Comparison of ENCODE assay signal across 11 cellular contexts in the genomic region with DNA sequence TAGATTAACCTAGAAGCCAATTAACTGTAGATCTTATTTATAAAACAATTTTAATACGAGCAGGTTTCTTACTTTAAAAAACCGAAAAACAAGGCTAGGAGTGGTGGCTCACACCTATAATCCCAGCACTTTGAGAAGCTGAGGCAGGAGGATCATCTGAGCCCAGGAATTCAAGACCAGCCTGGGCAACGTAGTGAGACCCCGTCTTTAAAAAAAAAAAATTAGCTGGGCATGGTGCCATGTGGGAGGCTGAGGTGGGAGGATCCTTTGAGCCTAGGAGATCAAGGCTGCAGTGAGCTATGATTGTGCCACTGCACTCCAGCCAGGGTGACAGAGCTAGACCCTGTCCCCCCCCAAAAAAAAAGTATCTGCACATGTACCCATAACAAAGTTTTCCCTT.
"Had no signal": no experiment of that assay in that cellular context is flagged by ENCODE, and none has a peak within 500 bp of the region (broad histone marks: within the 10 kb centered on the region; RNA-seq: fewer than 3 reads in every experiment).

No MANE protein-coding gene starts in this region.

- ATAC-seq: GM23338, HCT116 had no signal

- H3K9ac ChIP-seq: GM23248 had no signal

- H3K27ac ChIP-seq: GM23248 had no signal

- FAIRE-seq: H1, H54 had no signal

- H3K27ac Mint-ChIP-seq: GM23338, H9, HFFc6 had no signal

- DNase-seq: GM23248, GOT3, H7, H9, HCEC 1CT, HFFc6 had no signal

- H3K4me3 Mint-ChIP-seq: GM23338, H9, HFFc6 had no signal

- H3K4me3 ChIP-seq: GM23248, GM23338, HAP-1 had no signal

- H2AFZ ChIP-seq: GM23248, GM23338 had no signal

- H3K4me1 ChIP-seq: HAP-1 had no signal

- H3K9me3 ChIP-seq: HAP-1 had no signal

- H3K9me3 Mint-ChIP-seq: GM23338, H9, HFFc6 had no signal

- H3K4me2 ChIP-seq: GM23338 had no signal

- H3K4me1 Mint-ChIP-seq: GM23338, H9 had no signal
